8 cellular contexts compared by ENCODE assay signal in the genomic region with DNA sequence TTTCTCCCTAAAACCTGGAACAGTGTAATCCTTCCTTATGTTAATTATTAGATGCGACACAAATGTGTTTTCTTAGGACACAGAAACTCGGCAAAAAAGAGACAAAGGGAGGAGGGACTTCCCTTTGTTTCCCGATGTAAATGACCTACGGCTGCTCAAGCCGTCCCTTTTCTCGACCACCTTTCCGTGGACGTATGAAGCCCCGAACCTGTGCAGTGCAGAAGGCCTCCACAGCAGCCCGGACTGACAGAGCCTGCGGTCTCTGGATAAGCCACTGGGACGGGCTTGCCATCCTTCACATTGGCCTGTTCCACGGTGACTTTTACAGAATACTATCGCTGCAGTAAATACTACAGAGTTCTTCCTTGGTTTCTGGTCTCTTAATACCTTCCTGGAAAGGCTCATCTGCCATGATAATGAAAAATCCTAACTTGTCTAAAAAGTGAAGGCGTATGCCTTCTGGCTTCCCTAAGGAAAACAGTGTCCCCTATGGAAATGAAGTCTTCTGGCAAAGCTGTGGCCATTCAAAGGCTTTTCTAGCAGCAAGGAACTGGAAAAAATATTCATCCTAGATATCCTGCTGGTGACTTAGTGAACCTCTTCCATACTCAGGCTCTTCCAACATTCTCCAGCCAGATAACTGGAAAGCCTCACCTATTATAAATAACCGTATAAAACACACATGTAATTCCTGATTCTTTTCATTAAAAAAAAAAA.
DNase-seq lines count a peak whose midpoint lies in the region; ATAC-seq and TF ChIP-seq lines count a peak whose summit lies in the region.

No MANE protein-coding gene starts in this region.

- peaks cover 51% of the 10 kb centered on the region for H3K36me3 Mint-ChIP-seq in Calu3 (ENCODE audit: insufficient read depth, unreplicated experiment)
- peaks cover 2% of the 10 kb centered on the region for H3K36me3 Mint-ChIP-seq in T-helper 17 cell (ENCODE audit: low read depth)

- H3K4me3 Mint-ChIP-seq in Calu3 (ENCODE audit: low read depth, unreplicated experiment) (peak overlapping the region; percentile 63), T-helper 17 cell (peak overlapping the region; percentile 93)

- DNase-seq in Calu3 (no peak), T-helper 17 cell (no peak), fibroblast of pulmonary artery (ENCODE audit: low read depth) (no peak), MM.1S (no peak), NCI-H1417 (lab: John Stamatoyannopoulos, UW) (no peak)
- no peak for DNase-seq in stimulated activated CD4-positive, alpha-beta T cell treated with anti-CD3 and anti-CD28 coated beads, Interleukin-4, amount 100 ng/mL, for 4 hours
- DNase-seq in activated effector memory CD4-positive, alpha-beta T cell treated with anti-CD3 and anti-CD28 coated beads, Interleukin-2, amount 50 U/mL, for 16 hours = no peak

- TF ChIP-seq CTCF in Calu3 (IDR thresholded peaks at IDR 0.05; ENCODE audit: unreplicated experiment) = no peak
- peak; percentile 19 for TF ChIP-seq CTCF in fibroblast of pulmonary artery (IDR thresholded peaks at IDR 0.05; ENCODE audit: low read length, missing control alignments)
- TF ChIP-seq CTCF in parathyroid adenoma (IDR thresholded peaks at IDR 0.05) = no peak
- TF ChIP-seq CTCF in MM.1S (IDR thresholded peaks at IDR 0.05; ENCODE audit: low read length) = no peak

- peaks cover 31% of the 10 kb centered on the region for H3F3A ChIP-seq in MM.1S (ENCODE audit: insufficient read depth, low read length)

- H3K4me2 ChIP-seq in parathyroid adenoma (ENCODE audit: low read length) (no peak overlapping the region), MM.1S (ENCODE audit: low read depth, low read length) (no peak overlapping the region)

- H3K27ac Mint-ChIP-seq in Calu3 (ENCODE audit: unreplicated experiment) (peak overlapping the region; percentile 55), T-helper 17 cell (peak overlapping the region; percentile 99)

- no peaks in the 10 kb centered on the region for H3K9me3 Mint-ChIP-seq in Calu3 (ENCODE audit: low read depth, unreplicated experiment)

- no peak overlapping the region for H3K9ac ChIP-seq in parathyroid adenoma
- no peak overlapping the region for H3K9ac ChIP-seq in MM.1S (ENCODE audit: low read length)

- H3K4me3 ChIP-seq in fibroblast of pulmonary artery (replicated peaks; ENCODE audit: low read depth, low read length) = peak overlapping the region; percentile 50
- H3K4me3 ChIP-seq in parathyroid adenoma (ENCODE audit: low read depth, low read length) = no peak overlapping the region
- H3K4me3 ChIP-seq in MM.1S (ENCODE audit: low read length) = no peak overlapping the region

- peaks cover 52% of the 10 kb centered on the region for H3K4me1 Mint-ChIP-seq in Calu3 (ENCODE audit: low read depth, unreplicated experiment)
- peaks cover 59% of the 10 kb centered on the region for H3K4me1 Mint-ChIP-seq in T-helper 17 cell

- H4K20me1 ChIP-seq in MM.1S (ENCODE audit: insufficient read depth, low read length) = no peaks in the 10 kb centered on the region

- H3K27ac ChIP-seq in parathyroid adenoma (peak overlapping the region; percentile 53), MM.1S (ENCODE audit: low read length) (no peak overlapping the region)

- H2AFZ ChIP-seq in parathyroid adenoma = no peak overlapping the region
- H2AFZ ChIP-seq in MM.1S (ENCODE audit: low read length) = no peak overlapping the region

- H3K79me2 ChIP-seq in parathyroid adenoma (peaks cover 52% of the 10 kb centered on the region), MM.1S (ENCODE audit: low read length) (peaks cover 30% of the 10 kb centered on the region)

- H3K27me3 Mint-ChIP-seq in Calu3 (ENCODE audit: unreplicated experiment) = no peaks in the 10 kb centered on the region
- no peaks in the 10 kb centered on the region for H3K27me3 Mint-ChIP-seq in T-helper 17 cell

- intact Hi-C loops in Calu3 (cut with micrococcal nuclease; ENCODE audit: unreplicated experiment) = loop anchor here (5.0 kb wide), 1 partner anchor 244 kb away; no protein-coding TSS in a partner anchor

- CTCF ChIA-PET in Calu3 (lab: Charles Lee) = no interaction called here

- H3K36me3 ChIP-seq in parathyroid adenoma (ENCODE audit: control insufficient read depth, insufficient read depth, low read length) (no peaks in the 10 kb centered on the region), MM.1S (replicated peaks; ENCODE audit: insufficient read depth, low read length) (no peaks in the 10 kb centered on the region)

- peaks cover 33% of the 10 kb centered on the region for H3K4me1 ChIP-seq in parathyroid adenoma
- peaks cover 29% of the 10 kb centered on the region for H3K4me1 ChIP-seq in MM.1S (ENCODE audit: low read length)

- ATAC-seq in T-helper 17 cell = no peak

- BruUV-seq in Calu3 (replicated peaks; lab: Mats Ljungman, UMichigan) = TSS peak; percentile 73

- H3K27me3 ChIP-seq in parathyroid adenoma (ENCODE audit: control insufficient read depth, insufficient read depth, low read length) = no peaks in the 10 kb centered on the region
- no peaks in the 10 kb centered on the region for H3K27me3 ChIP-seq in MM.1S (replicated peaks; ENCODE audit: insufficient read depth, low read length)

- H3K9me2 ChIP-seq in MM.1S (replicated peaks; ENCODE audit: insufficient read depth, low read length) = no peaks in the 10 kb centered on the region

- H3K9me3 ChIP-seq in T-helper 17 cell (ENCODE audit: control insufficient read depth, low read length, poor library complexity, severe bottlenecking) (no peaks in the 10 kb centered on the region), parathyroid adenoma (ENCODE audit: control insufficient read depth, low read length) (no peaks in the 10 kb centered on the region), MM.1S (replicated peaks; ENCODE audit: insufficient read depth, low read length) (no peaks in the 10 kb centered on the region)
